In genomic region chr4:13627185-13627605, GRCh38 we compare ENCODE assay signal across 8 cellular contexts. TPM values are rescaled to one million over a fixed set of nuclear protein-coding genes. Genes with fewer than 3 reads are reported as not detected.
A peak's percentile ranks its signal among the peaks of the same experiment; 100 is the strongest.
DNase-seq lines count a peak whose midpoint lies in the region; ATAC-seq and TF ChIP-seq lines count a peak whose summit lies in the region.

No MANE protein-coding gene starts in this region.

- H3K27me3 ChIP-seq in right lobe of liver (no peaks in the 10 kb centered on the region), stomach smooth muscle (ENCODE audit: control insufficient read depth in 1 of 2, insufficient read depth in 2 of 2, low read length in 2 of 2) (no peaks in the 10 kb centered on the region)

- peak overlapping the region; percentile 97 to 99 for H3K9ac ChIP-seq in stomach smooth muscle (ENCODE audit: low read length in 2 of 2)

- H3K27ac ChIP-seq in right lobe of liver (peak overlapping the region in 2 of 3 donors; percentile 81 to 90), stomach smooth muscle (ENCODE audit: low read length) (peak overlapping the region; percentile 94)

- H3K27ac Mint-ChIP-seq in HFFc6, result peak overlapping the region; percentile 97
- peak overlapping the region; percentile 99 for H3K27ac Mint-ChIP-seq in MCF 10A (ENCODE audit: low read depth, unreplicated experiment)

- WGBS in right lobe of liver (ENCODE audit: insufficient coverage, low coverage, low lambda C conversion rate, missing lambda C conversion rate), result 0% methylated on average over 8 of the region's 45 CpGs

- H3K36me3 Mint-ChIP-seq in HFFc6 (ENCODE audit: low read depth) (peaks cover 7% of the 10 kb centered on the region), MCF 10A (ENCODE audit: insufficient read depth, unreplicated experiment) (peaks cover 7% of the 10 kb centered on the region)

- no TSS peak for BruUV-seq in MCF 10A (replicated peaks; lab: Mats Ljungman, UMichigan)

- CTCF ChIA-PET in MCF 10A (lab: Yijun Ruan, JAX), result no interaction called here

- H3K4me3 ChIP-seq in right lobe of liver (peak overlapping the region; percentile 47 to 85 (median 75)), stomach smooth muscle (ENCODE audit: low read length in 2 of 2) (peak overlapping the region; percentile 98 to 99)

- ATAC-seq in right lobe of liver, result no peak

- H3K4me3 Mint-ChIP-seq in HFFc6 (peak overlapping the region; percentile 96), MCF 10A (ENCODE audit: unreplicated experiment) (peak overlapping the region; percentile 89)

- DNase-seq in NCI-H146 (lab: John Stamatoyannopoulos, UW) (peak; percentile 41), NCI-H146 treated with DMSO at 0.1 percent for 48 hours (lab: John Stamatoyannopoulos, UW; ENCODE audit: unreplicated experiment) (no peak), HFFc6 (no peak), NOMO-1 treated with DMSO at 0.1 percent for 48 hours (lab: John Stamatoyannopoulos, UW; ENCODE audit: unreplicated experiment) (peak; percentile 44), MCF 10A (ENCODE audit: unreplicated experiment) (no peak), right lobe of liver (peak; percentile 31 to 59 (median 52)), GOT3 (lab: John Stamatoyannopoulos, UW) (no peak)

- H3K36me3 ChIP-seq in right lobe of liver, result no peaks in the 10 kb centered on the region
- no peaks in the 10 kb centered on the region for H3K36me3 ChIP-seq in stomach smooth muscle (ENCODE audit: control insufficient read depth in 2 of 2, insufficient read depth in 2 of 2, low read length in 2 of 2)

- TF ChIP-seq CTCF in HFFc6 (IDR thresholded peaks at IDR 0.05) (no peak), MCF 10A (IDR thresholded peaks at IDR 0.05; ENCODE audit: unreplicated experiment) (no peak), right lobe of liver (IDR thresholded peaks at IDR 0.05) (no peak)

- POLR2A ChIA-PET in MCF 10A (lab: Yijun Ruan, JAX), result interaction anchor here (0.6 to 2.8 kb wide), 18 partner anchors 13 to 1383 kb away, joined by 3 to 16 read pairs (median 4); no protein-coding TSS in a partner anchor

- H3K27me3 Mint-ChIP-seq in HFFc6 (ENCODE audit: insufficient read depth) (peaks cover 8% of the 10 kb centered on the region), MCF 10A (ENCODE audit: insufficient read depth, unreplicated experiment) (no peaks in the 10 kb centered on the region)

- peaks cover 0 to 21% (median 10%) of the 10 kb centered on the region in 4 donors for H3K4me1 ChIP-seq in right lobe of liver
- H3K4me1 ChIP-seq in stomach smooth muscle (ENCODE audit: control insufficient read depth, insufficient read depth, low read length), result peaks cover 12% of the 10 kb centered on the region

- H3K4me1 Mint-ChIP-seq in HFFc6 (ENCODE audit: low read depth), result peaks cover 32% of the 10 kb centered on the region
- peaks cover 25% of the 10 kb centered on the region for H3K4me1 Mint-ChIP-seq in MCF 10A (ENCODE audit: insufficient read depth, unreplicated experiment)

- H3K9me3 ChIP-seq in right lobe of liver (no peaks in the 10 kb centered on the region), stomach smooth muscle (ENCODE audit: control insufficient read depth in 2 of 2, low read length in 2 of 2) (no peaks in the 10 kb centered on the region)

- no peak for TF ChIP-seq POLR2A in right lobe of liver (IDR thresholded peaks at IDR 0.05)

- intact Hi-C loops in MCF 10A (cut with micrococcal nuclease) (loop anchor here (10.0 kb wide), 1 partner anchor 1378 kb away; the partner anchor contains the start of gene CPEB2), right lobe of liver (cut with DNase I) (no loop called here)

- H3K9me3 Mint-ChIP-seq in HFFc6 (no peaks in the 10 kb centered on the region), MCF 10A (ENCODE audit: unreplicated experiment) (no peaks in the 10 kb centered on the region)

RNA-seq across cellular contexts. Expression of gene BOD1L1, which starts 0.3 kb away (rescaled TPM):
- total RNA-seq in HFFc6 (2021; fragmentation: NEBNext Ultra II Directional; extraction: Animal tissue kit (Norgen Biotek cat#: 25700)), result 10 to 100 TPM; 22.9 to 24.9 (median 24.6) TPM
- total RNA-seq in MCF 10A (2022) (46.8 and 55.4 TPM in 2 replicates), right lobe of liver (10 to 100 TPM in 5 of 6 experiments, 1 to 10 TPM in 1; 8.7 to 13.8 (median 11.6) TPM)

Comparison
In these comparisons a context has a peak if more than half of its experiments do, and no peak if none do; other contexts are left out.
1. DNase-seq: peak in NCI-H146 (single experiment), NOMO-1 treated with DMSO at 0.1 percent for 48 hours (single experiment) and right lobe of liver (3 of 3); none in NCI-H146 treated with DMSO at 0.1 percent for 48 hours (single experiment), HFFc6 (single experiment), MCF 10A (single experiment) and GOT3 (single experiment).